ENCODE assay signal across 11 cellular contexts in genomic region chr4:139617702-139618490, GRCh38. TPM values are rescaled to one million over a fixed set of nuclear protein-coding genes. Genes with fewer than 3 reads are reported as not detected.
DNase-seq lines count a peak whose midpoint lies in the region; ATAC-seq and TF ChIP-seq lines count a peak whose summit lies in the region.
"Had no signal": no experiment of that assay in that cellular context is flagged by ENCODE, and none has a peak within 500 bp of the region (broad histone marks: within the 10 kb centered on the region; RNA-seq: fewer than 3 reads in every experiment).

No MANE protein-coding gene starts in this region.

- DNase-seq in cardiac muscle cell (ENCODE audit: low read depth in 1 of 2, low spot score in 1 of 2) (peak in 1 of 2 donors; percentile 22), Right ventricle myocardium inferior (ENCODE audit: missing footprints) (no peak), SIG-M5 treated with dmso at 0.1 percent for 504 hours (lab: John Stamatoyannopoulos, UW; ENCODE audit: unreplicated experiment) (peak; percentile 50), fibroblast of pulmonary artery (ENCODE audit: low read depth) (peak; percentile 31), uterus (no peak), globus pallidus (ENCODE audit: low spot score) (no peak), activated gamma-delta T cell treated with Interleukin-2 at 50 U/mL for 16 hours (no peak), esophagus squamous epithelium (lab: John Stamatoyannopoulos, UW) (no peak)
- DNase-seq: C1 segment of cervical spinal cord, dorsolateral prefrontal cortex, Right ventricle myocardium superior had no signal

- ATAC-seq in Right ventricle myocardium inferior = no peak

- peak; percentile 46 for TF ChIP-seq CTCF in cardiac muscle cell (IDR thresholded peaks at IDR 0.05; ENCODE audit: low read depth, low read length)
- peak; percentile 49 for TF ChIP-seq CTCF in fibroblast of pulmonary artery (IDR thresholded peaks at IDR 0.05; ENCODE audit: low read length, missing control alignments)
- peak; percentile 33 to 52 (median 40) for TF ChIP-seq CTCF in uterus (IDR thresholded peaks at IDR 0.05)
- peak in 3 of 6 experiments; percentile 8 to 38 (median 24) for TF ChIP-seq CTCF in esophagus squamous epithelium (IDR thresholded peaks at IDR 0.05)

- no peaks in the 10 kb centered on the region for H3K27me3 ChIP-seq in cardiac muscle cell
- H3K27me3 ChIP-seq in uterus = no peaks in the 10 kb centered on the region
- H3K27me3 ChIP-seq in esophagus squamous epithelium = no peaks in the 10 kb centered on the region
- H3K27me3 ChIP-seq: dorsolateral prefrontal cortex had no signal

- H3K36me3 ChIP-seq in cardiac muscle cell (no peaks in the 10 kb centered on the region), uterus (no peaks in the 10 kb centered on the region), esophagus squamous epithelium (no peaks in the 10 kb centered on the region)

- no peaks in the 10 kb centered on the region for H3K4me1 ChIP-seq in cardiac muscle cell (ENCODE audit: low read depth)
- H3K4me1 ChIP-seq in uterus = no peaks in the 10 kb centered on the region
- no peaks in the 10 kb centered on the region for H3K4me1 ChIP-seq in esophagus squamous epithelium

- intact Hi-C loops in Right ventricle myocardium inferior (cut with DNase I) (no loop called here), uterus (cut with DNase I; ENCODE audit: low total_unique reads) (no loop called here), esophagus squamous epithelium (cut with DNase I) (no loop called here)

- no peak for TF ChIP-seq POLR2A in uterus (IDR thresholded peaks at IDR 0.05)
- no peak for TF ChIP-seq POLR2A in esophagus squamous epithelium (IDR thresholded peaks at IDR 0.05)

- H3K4me3 ChIP-seq in cardiac muscle cell (no peak overlapping the region), fibroblast of pulmonary artery (replicated peaks; ENCODE audit: low read depth, low read length) (no peak overlapping the region), uterus (no peak overlapping the region), esophagus squamous epithelium (no peak overlapping the region)
- H3K4me3 ChIP-seq: dorsolateral prefrontal cortex had no signal

- WGBS in esophagus squamous epithelium, 2 donors = 71 to 76% methylated on average over 7 of the region's 7 CpGs

- H3K27ac ChIP-seq in cardiac muscle cell (no peak overlapping the region), uterus (no peak overlapping the region), esophagus squamous epithelium (no peak overlapping the region)
- H3K27ac ChIP-seq: dorsolateral prefrontal cortex had no signal

- no peaks in the 10 kb centered on the region for H3K9me3 ChIP-seq in cardiac muscle cell (ENCODE audit: low read depth)
- no peaks in the 10 kb centered on the region for H3K9me3 ChIP-seq in uterus
- H3K9me3 ChIP-seq in esophagus squamous epithelium = no peaks in the 10 kb centered on the region

RNA-seq across cellular contexts. Expression of gene MGST2, which starts 47.7 kb away (rescaled TPM):
- total RNA-seq in cardiac muscle cell (36.5 and 57.1 TPM in 2 replicates), Right ventricle myocardium inferior (101 TPM), uterus (100 to 1,000 TPM in 1 of 4 donors, 10 to 100 TPM in 3; 19.4 to 141 (median 40.7) TPM), esophagus squamous epithelium (100 to 1,000 TPM; 105 to 209 (median 158) TPM)
- polyA plus RNA-seq in cardiac muscle cell = 66.9 and 90.8 TPM in 2 replicates

Comparison
In these comparisons a context has a peak if more than half of its experiments do, and no peak if none do; other contexts are left out.
1. DNase-seq: peak in SIG-M5 treated with dmso at 0.1 percent for 504 hours (single experiment) and fibroblast of pulmonary artery (single experiment); none in Right ventricle myocardium inferior (single experiment), uterus (0 of 2), globus pallidus (single experiment), activated gamma-delta T cell treated with Interleukin-2 at 50 U/mL for 16 hours (single experiment) and esophagus squamous epithelium (single experiment).